8 cellular contexts compared by ENCODE assay signal in genomic region chr17:52106638-52107261, GRCh38.
DNase-seq lines count a peak whose midpoint lies in the region; ATAC-seq, FAIRE-seq and TF ChIP-seq lines count a peak whose summit lies in the region.

No MANE protein-coding gene starts in this region.

- no peak overlapping the region for H3K4me3 Mint-ChIP-seq in nephron progenitor cell
- no peak overlapping the region for H3K4me3 Mint-ChIP-seq in stimulated activated naive B cell treated with anti-CD40 and anti-IgM and Interleukin-4, amounts not matched to agents 10 μg/mL and 1 μg/mL and 100 μg/mL, for 72 hours

- no peak for ATAC-seq in GM19324 (IDR thresholded peaks at IDR 0.05; ENCODE audit: low FRiP score, unreplicated experiment)
- ATAC-seq in stimulated activated naive B cell treated with anti-CD40 and anti-IgM and Interleukin-4, amounts not matched to agents 10 μg/mL and 1 μg/mL and 100 μg/mL, for 72 hours (replicated peaks), result no peak

- H3K27me3 Mint-ChIP-seq in nephron progenitor cell (ENCODE audit: low read depth, poor library complexity), result peaks cover 4% of the 10 kb centered on the region
- no peaks in the 10 kb centered on the region for H3K27me3 Mint-ChIP-seq in stimulated activated naive B cell treated with anti-CD40 and anti-IgM and Interleukin-4, amounts not matched to agents 10 μg/mL and 1 μg/mL and 100 μg/mL, for 72 hours

- no peaks in the 10 kb centered on the region for H3K9me3 Mint-ChIP-seq in nephron progenitor cell
- no peaks in the 10 kb centered on the region for H3K9me3 Mint-ChIP-seq in stimulated activated naive B cell treated with anti-CD40 and anti-IgM and Interleukin-4, amounts not matched to agents 10 μg/mL and 1 μg/mL and 100 μg/mL, for 72 hours

- H3K36me3 Mint-ChIP-seq in nephron progenitor cell (ENCODE audit: low read depth), result no peaks in the 10 kb centered on the region
- no peaks in the 10 kb centered on the region for H3K36me3 Mint-ChIP-seq in stimulated activated naive B cell treated with anti-CD40 and anti-IgM and Interleukin-4, amounts not matched to agents 10 μg/mL and 1 μg/mL and 100 μg/mL, for 72 hours

- peak; percentile 74 for TF ChIP-seq CTCF in GM12873 (IDR thresholded peaks at IDR 0.05; ENCODE audit: insufficient read depth, low read depth, low read length, missing control alignments)
- TF ChIP-seq CTCF in nephron progenitor cell (IDR thresholded peaks at IDR 0.05), result peak; percentile 93

- H3K4me1 Mint-ChIP-seq in nephron progenitor cell, result peaks cover 7% of the 10 kb centered on the region
- H3K4me1 Mint-ChIP-seq in stimulated activated naive B cell treated with anti-CD40 and anti-IgM and Interleukin-4, amounts not matched to agents 10 μg/mL and 1 μg/mL and 100 μg/mL, for 72 hours, result no peaks in the 10 kb centered on the region

- H3K27ac Mint-ChIP-seq in nephron progenitor cell, result no peak overlapping the region
- H3K27ac Mint-ChIP-seq in stimulated activated naive B cell treated with anti-CD40 and anti-IgM and Interleukin-4, amounts not matched to agents 10 μg/mL and 1 μg/mL and 100 μg/mL, for 72 hours, result no peak overlapping the region

- peak; percentile 91 for FAIRE-seq in endometrium (lab: Jason Lieb, UNC)

- DNase-seq in AG20443 (ENCODE audit: low spot score), result peak; percentile 51
- DNase-seq in LoVo (ENCODE audit: low spot score), result peak; percentile 46
- DNase-seq in T-helper 9 cell, result peak; percentile 1
- peak; percentile 60 for DNase-seq in nephron progenitor cell
- DNase-seq in stimulated activated naive B cell treated with anti-CD40 and anti-IgM and Interleukin-4, amounts not matched to agents 10 μg/mL and 1 μg/mL and 100 μg/mL, for 72 hours, result no peak
